ENCODE assay signal across 8 cellular contexts in the genomic region with DNA sequence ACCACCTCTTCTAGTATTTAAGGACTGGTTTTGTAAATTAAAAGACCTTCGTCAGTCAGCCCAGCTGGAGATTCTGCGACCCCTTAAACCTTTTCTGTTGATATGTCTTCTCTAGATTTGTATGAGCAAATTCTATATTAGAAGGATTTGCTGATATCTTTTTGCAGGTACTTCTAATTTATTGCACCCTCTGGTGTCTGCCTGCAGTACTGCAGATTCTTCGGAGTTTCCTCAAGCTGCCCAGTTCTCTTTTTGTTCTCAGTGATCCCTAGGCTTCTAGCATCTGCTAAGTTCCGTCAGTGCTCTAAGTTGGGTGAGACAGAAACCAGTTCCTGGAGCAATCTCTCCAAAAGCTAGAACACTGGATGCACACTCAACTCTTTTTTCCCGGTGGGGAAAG.
A peak's percentile ranks its signal among the peaks of the same experiment; 100 is the strongest.
DNase-seq lines count a peak whose midpoint lies in the region; ATAC-seq, FAIRE-seq and TF ChIP-seq lines count a peak whose summit lies in the region.

No MANE protein-coding gene starts in this region.

- TF ChIP-seq EP300 in K562 (IDR thresholded peaks at IDR 0.05; ENCODE audit: low read length) = no peak

- TF ChIP-seq CTCF in K562 (IDR thresholded peaks at IDR 0.05 in 2 of 3, conservative IDR thresholded peaks at IDR 0.05 in 1 of 3; ENCODE audit: insufficient read depth in 2 of 3, low read depth in 1 of 3, low read length in 3 of 3) (peak; percentile 17 to 47 (median 43); a peak in 5 of 6 replicates), kidney (IDR thresholded peaks at IDR 0.05; ENCODE audit: borderline replicate concordance, extremely low read depth, insufficient read depth) (peak; percentile 79)

- H3K27ac ChIP-seq in K562 (ENCODE audit: extremely low read depth, low read depth, low read length) (no peak overlapping the region), kidney (ENCODE audit: low read depth in 2 of 2, low read length in 2 of 2) (no peak overlapping the region)

- DNase-seq in EH (ENCODE audit: low read depth) (peak; percentile 27), HPDE6-E6E7 (ENCODE audit: extremely low spot score) (peak; percentile 3), SK-MEL-5 (ENCODE audit: low read depth, low spot score) (peak; percentile 63), K562 (ENCODE audit: extremely low read depth in 1 of 4, low spot score in 3 of 4) (peak in 2 of 4 experiments; percentile 11 to 30), kidney (no peak), NCI-H187 treated with DMSO at 0.1 percent for 48 hours (lab: John Stamatoyannopoulos, UW) (no peak)
- DNase-seq in stimulated activated CD4-positive, alpha-beta T cell treated with anti-CD3 and anti-CD28 coated beads, Interleukin-4, amount 100 ng/mL, for 24 hours = peak; percentile 34

- TF ChIP-seq POLR2A in K562 (conservative IDR thresholded peaks at IDR 0.05) = no peak

- H3K4me3 ChIP-seq in K562 = no peak overlapping the region
- H3K4me3 ChIP-seq in kidney (ENCODE audit: low read length in 2 of 2) = no peak overlapping the region

- H3K9ac ChIP-seq in K562 (ENCODE audit: insufficient read depth in 1 of 2, low read depth in 2 of 2, low read length in 2 of 2) (no peak overlapping the region), kidney (ENCODE audit: low read length in 2 of 2) (no peak overlapping the region)

- H3K36me3 ChIP-seq in K562 (ENCODE audit: control insufficient read depth, insufficient read depth, low read length) (no peaks in the 10 kb centered on the region), kidney (ENCODE audit: control insufficient read depth in 1 of 2, insufficient read depth in 2 of 2, low read length in 2 of 2) (no peaks in the 10 kb centered on the region)

- BruUV-seq in K562 (replicated peaks; lab: Mats Ljungman, UMichigan) = no TSS peak

- no peaks in the 10 kb centered on the region for H3K27me3 ChIP-seq in K562 (ENCODE audit: control insufficient read depth in 2 of 2, insufficient read depth in 2 of 2, low read length in 2 of 2)

- H3K79me2 ChIP-seq in K562 (ENCODE audit: control insufficient read depth, insufficient read depth, low read length) = no peaks in the 10 kb centered on the region

- POLR2A ChIA-PET in K562 (lab: Yijun Ruan, JAX) = no interaction called here

- ATAC-seq in GM21360 (IDR thresholded peaks at IDR 0.05; ENCODE audit: unreplicated experiment) = peak; percentile 83
- no peak for ATAC-seq in K562

- H3K4me2 ChIP-seq in K562 (ENCODE audit: insufficient read depth, low read length) = no peak overlapping the region

- H3K9me3 ChIP-seq in K562 (replicated peaks; ENCODE audit: control insufficient read depth, insufficient read depth, low read depth, low read length) = no peaks in the 10 kb centered on the region; the same call in 1 of the 2 replicates
- H3K9me3 ChIP-seq in kidney (ENCODE audit: control insufficient read depth in 1 of 2, low read length in 2 of 2) = no peaks in the 10 kb centered on the region

- no peak overlapping the region for H2AFZ ChIP-seq in K562 (ENCODE audit: low read depth, low read length)

- TF ChIP-seq RAD21 in K562 (CRISPR knock-in tag; conservative IDR thresholded peaks at IDR 0.05 in 1 of 2, IDR thresholded peaks at IDR 0.05 in 1 of 2) = 0 out of 4 replicates have a peak, but pooled peaks of 1 of the 2 experiments have one; percentile 30

- H3K4me1 ChIP-seq in K562 (replicated peaks in 1 of 2; ENCODE audit: control insufficient read depth in 2 of 2, insufficient read depth in 2 of 2, low read length in 2 of 2) = no peaks in the 10 kb centered on the region
- H3K4me1 ChIP-seq in kidney (ENCODE audit: control insufficient read depth in 1 of 2, insufficient read depth in 1 of 2, low read depth in 1 of 2, low read length in 2 of 2) = no peaks in the 10 kb centered on the region

- CTCF ChIA-PET in K562 (lab: Yijun Ruan, JAX; ENCODE audit: low intra/inter-chr PET ratio) = no interaction called here

- in situ Hi-C loops in SK-MEL-5 (cut with HindIII; ENCODE audit: low pct_unique_long_range_greater_than_20kb, low sequenced_read_pairs) = no loop called here
- in situ Hi-C loops in K562 (cut with MboI) = no loop called here

- FAIRE-seq in K562 (lab: Jason Lieb, UNC) (no peak), kidney (lab: Jason Lieb, UNC) (no peak)

- no peaks in the 10 kb centered on the region for H3K9me1 ChIP-seq in K562 (ENCODE audit: control insufficient read depth, insufficient read depth, low read length)

- WGBS in K562 (ENCODE audit: insufficient coverage, low coverage, missing lambda C conversion rate) = 0% methylated on average over 5 of the region's 5 CpGs

- intact Hi-C loops in K562 (cut with micrococcal nuclease) (loop anchor here (10.0 kb wide), 1 partner anchor 276 kb away; no protein-coding TSS in a partner anchor), kidney (cut with DNase I) (loop anchor here (10.0 kb wide), 1 partner anchor 276 kb away; no protein-coding TSS in a partner anchor)

- no peaks in the 10 kb centered on the region for H4K20me1 ChIP-seq in K562 (replicated peaks; ENCODE audit: control insufficient read depth, insufficient read depth, low read length)

TF ChIP-seq in K562, 482 proteins besides CTCF, POLR2A, EP300 and RAD21:
- no peak for TF ChIP-seq CHD2 (IDR thresholded peaks at IDR 0.05; ENCODE audit: low read depth, low read length)
- TF ChIP-seq ZEB2 (IDR thresholded peaks at IDR 0.05) = no peak
- no peak for TF ChIP-seq ATF7 (IDR thresholded peaks at IDR 0.05)
- TF ChIP-seq HNRNPL (IDR thresholded peaks at IDR 0.05; ENCODE audit: low read depth, low read length) = no peak
- TF ChIP-seq ADNP (tag; IDR thresholded peaks at IDR 0.05) = no peak
- no peak for TF ChIP-seq ZNF696 (CRISPR knock-in tag; conservative IDR thresholded peaks at IDR 0.05)
- no peak for TF ChIP-seq NFRKB (IDR thresholded peaks at IDR 0.05; ENCODE audit: low read depth)

Comparison
In these comparisons a context has a peak if more than half of its experiments do, and no peak if none do; other contexts are left out.
1. DNase-seq: peak in EH (single experiment), HPDE6-E6E7 (single experiment), SK-MEL-5 (single experiment) and stimulated activated CD4-positive, alpha-beta T cell treated with anti-CD3 and anti-CD28 coated beads, Interleukin-4, amount 100 ng/mL, for 24 hours (single experiment); none in kidney (single experiment) and NCI-H187 treated with DMSO at 0.1 percent for 48 hours (single experiment).